In genomic region chr4:119729815-119730643, GRCh38 we compare ENCODE assay signal across 9 cellular contexts.
A peak's percentile ranks its signal among the peaks of the same experiment; 100 is the strongest.
DNase-seq lines count a peak whose midpoint lies in the region; ATAC-seq and TF ChIP-seq lines count a peak whose summit lies in the region.
"Had no signal": no experiment of that assay in that cellular context is flagged by ENCODE, and none has a peak within 500 bp of the region (broad histone marks: within the 10 kb centered on the region; RNA-seq: fewer than 3 reads in every experiment).

No MANE protein-coding gene starts in this region.

- H3K27me3 Mint-ChIP-seq in activated CD8-positive, alpha-beta T cell treated with anti-CD3 and anti-CD28 coated beads, Interleukin-2, amount 10 ng/mL, durations not matched to agents 7 days and 5 days (ENCODE audit: low read depth), result no peaks in the 10 kb centered on the region
- H3K27me3 Mint-ChIP-seq in activated T-cell treated with anti-CD3 and anti-CD28 coated beads, Interleukin-2, amount 50 U/mL, for 72 hours (ENCODE audit: low read depth), result peaks cover 10% of the 10 kb centered on the region
- H3K27me3 Mint-ChIP-seq: activated B cell treated with CpG ODN at 0.5 μM for 24 hours had no signal

- 25 to 61% methylated on average over 6 of the region's 6 CpGs for WGBS in sigmoid colon, 2 donors

- H3K27ac Mint-ChIP-seq in activated CD8-positive, alpha-beta T cell treated with anti-CD3 and anti-CD28 coated beads, Interleukin-2, amount 10 ng/mL, durations not matched to agents 7 days and 5 days, result no peak overlapping the region
- no peak overlapping the region for H3K27ac Mint-ChIP-seq in activated T-cell treated with anti-CD3 and anti-CD28 coated beads, Interleukin-2, amount 50 U/mL, for 72 hours
- H3K27ac Mint-ChIP-seq: activated B cell treated with CpG ODN at 0.5 μM for 24 hours had no signal

- no peak for ATAC-seq in HG03139 (IDR thresholded peaks at IDR 0.05; ENCODE audit: unreplicated experiment)
- ATAC-seq in activated CD8-positive, alpha-beta T cell treated with anti-CD3 and anti-CD28 coated beads, Interleukin-2, amount 10 ng/mL, durations not matched to agents 7 days and 5 days, result no peak
- no peak for ATAC-seq in activated T-cell treated with anti-CD3 and anti-CD28 coated beads, Interleukin-2, amount 50 U/mL, for 72 hours (replicated peaks in 1 of 2)

- peak overlapping the region in 3 of 4 donors; percentile 11 to 59 (median 58) for H3K27ac ChIP-seq in sigmoid colon

- no peak for TF ChIP-seq EP300 in sigmoid colon (IDR thresholded peaks at IDR 0.05)

- intact Hi-C loops in sigmoid colon (cut with DNase I), result no loop called here

- no peak overlapping the region for H3K4me3 ChIP-seq in fibroblast of villous mesenchyme (ENCODE audit: low read depth, low read length)
- no peak overlapping the region for H3K4me3 ChIP-seq in sigmoid colon

- H3K4me3 Mint-ChIP-seq in activated CD8-positive, alpha-beta T cell treated with anti-CD3 and anti-CD28 coated beads, Interleukin-2, amount 10 ng/mL, durations not matched to agents 7 days and 5 days, result no peak overlapping the region
- H3K4me3 Mint-ChIP-seq in activated T-cell treated with anti-CD3 and anti-CD28 coated beads, Interleukin-2, amount 50 U/mL, for 72 hours, result no peak overlapping the region
- H3K4me3 Mint-ChIP-seq: activated B cell treated with CpG ODN at 0.5 μM for 24 hours had no signal

- no peaks in the 10 kb centered on the region for H3K9me3 ChIP-seq in sigmoid colon

- CTCF ChIA-PET in activated CD8-positive, alpha-beta T cell treated with anti-CD3 and anti-CD28 coated beads, Interleukin-2, amount 10 ng/mL, durations not matched to agents 7 days and 5 days (lab: Charles Lee), result interaction anchor here (0.6 kb wide), 1 partner anchor 1215 kb away, joined by 3 read pairs; no protein-coding TSS in a partner anchor

- no peaks in the 10 kb centered on the region for H3K36me3 ChIP-seq in sigmoid colon

- no peaks in the 10 kb centered on the region for H3K27me3 ChIP-seq in sigmoid colon

- H3K4me1 ChIP-seq in sigmoid colon, result peaks cover 0 to 53% (median 41%) of the 10 kb centered on the region in 4 donors

- no peaks in the 10 kb centered on the region for H3K4me1 Mint-ChIP-seq in activated CD8-positive, alpha-beta T cell treated with anti-CD3 and anti-CD28 coated beads, Interleukin-2, amount 10 ng/mL, durations not matched to agents 7 days and 5 days (ENCODE audit: low read depth)
- no peaks in the 10 kb centered on the region for H3K4me1 Mint-ChIP-seq in activated T-cell treated with anti-CD3 and anti-CD28 coated beads, Interleukin-2, amount 50 U/mL, for 72 hours (ENCODE audit: low read depth)
- H3K4me1 Mint-ChIP-seq: activated B cell treated with CpG ODN at 0.5 μM for 24 hours had no signal

- no peak for TF ChIP-seq POLR2A in sigmoid colon (IDR thresholded peaks at IDR 0.05)

- no peaks in the 10 kb centered on the region for H3K36me3 Mint-ChIP-seq in activated CD8-positive, alpha-beta T cell treated with anti-CD3 and anti-CD28 coated beads, Interleukin-2, amount 10 ng/mL, durations not matched to agents 7 days and 5 days (ENCODE audit: low read depth)
- H3K36me3 Mint-ChIP-seq in activated T-cell treated with anti-CD3 and anti-CD28 coated beads, Interleukin-2, amount 50 U/mL, for 72 hours (ENCODE audit: insufficient read depth in 2 of 2), result no peaks in the 10 kb centered on the region

- DNase-seq in GM04503 (ENCODE audit: low read depth) (peak; percentile 70), RPMI7951 (ENCODE audit: low read depth) (peak; percentile 13), fibroblast of villous mesenchyme (ENCODE audit: low read depth) (peak; percentile 95), sigmoid colon (no peak), NCI-H187 treated with DMSO at 0.1 percent for 48 hours (lab: John Stamatoyannopoulos, UW) (no peak)
- DNase-seq in activated CD8-positive, alpha-beta T cell treated with anti-CD3 and anti-CD28 coated beads, Interleukin-2, amount 10 ng/mL, durations not matched to agents 7 days and 5 days, result no peak
- DNase-seq in activated T-cell treated with anti-CD3 and anti-CD28 coated beads, Interleukin-2, amount 50 U/mL, for 72 hours, result no peak
- DNase-seq: activated B cell treated with CpG ODN at 0.5 μM for 24 hours had no signal

- no peaks in the 10 kb centered on the region for H3K9me3 Mint-ChIP-seq in activated CD8-positive, alpha-beta T cell treated with anti-CD3 and anti-CD28 coated beads, Interleukin-2, amount 10 ng/mL, durations not matched to agents 7 days and 5 days (ENCODE audit: insufficient read depth)
- peaks cover 0 to 4% of the 10 kb centered on the region in 2 donors for H3K9me3 Mint-ChIP-seq in activated T-cell treated with anti-CD3 and anti-CD28 coated beads, Interleukin-2, amount 50 U/mL, for 72 hours
- H3K9me3 Mint-ChIP-seq: activated B cell treated with CpG ODN at 0.5 μM for 24 hours had no signal

- POLR2A ChIA-PET in activated CD8-positive, alpha-beta T cell treated with anti-CD3 and anti-CD28 coated beads, Interleukin-2, amount 10 ng/mL, durations not matched to agents 7 days and 5 days (lab: Charles Lee), result no interaction called here

- TF ChIP-seq CTCF in fibroblast of villous mesenchyme (IDR thresholded peaks at IDR 0.05; ENCODE audit: insufficient read depth, low read depth, low read length), result no peak
- TF ChIP-seq CTCF in sigmoid colon (IDR thresholded peaks at IDR 0.05), result no peak

Comparison
In these comparisons a context has a peak if more than half of its experiments do, and no peak if none do; other contexts are left out.
1. DNase-seq: peak in GM04503 (single experiment), RPMI7951 (single experiment) and fibroblast of villous mesenchyme (single experiment); none in sigmoid colon (single experiment), NCI-H187 treated with DMSO at 0.1 percent for 48 hours (single experiment), activated CD8-positive, alpha-beta T cell treated with anti-CD3 and anti-CD28 coated beads, Interleukin-2, amount 10 ng/mL, durations not matched to agents 7 days and 5 days (single experiment) and activated T-cell treated with anti-CD3 and anti-CD28 coated beads, Interleukin-2, amount 50 U/mL, for 72 hours (0 of 2).